Comparison of ENCODE assay signal across 1 cellular context in the genomic region with DNA sequence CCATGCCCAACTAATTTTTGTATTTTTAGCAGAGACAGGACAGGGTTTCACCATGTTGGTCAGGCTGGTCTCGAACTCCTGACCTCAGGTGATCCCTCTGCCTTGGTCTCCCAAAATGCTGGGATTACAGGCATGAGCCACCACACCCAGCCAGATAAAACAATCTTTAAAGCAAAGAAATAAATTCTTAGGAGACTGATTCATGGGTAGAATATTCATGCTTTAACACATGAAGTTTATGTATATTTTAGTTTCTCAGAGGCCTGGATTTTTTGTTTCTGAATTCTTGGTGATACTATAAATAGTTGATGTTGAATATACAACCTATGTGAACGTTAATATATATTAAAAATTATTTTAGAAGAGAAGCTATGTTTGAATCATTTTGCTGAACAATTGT.
TF ChIP-seq lines count a peak whose summit lies in the region.

No MANE protein-coding gene starts in this region.

TF ChIP-seq in IMR-90, 13 proteins besides CTCF, POLR2A, EP300 and RAD21 (continued from another document):
- no peak for TF ChIP-seq SMC3 (IDR thresholded peaks at IDR 0.05; ENCODE audit: low read depth, low read length)
- TF ChIP-seq ELK1 (IDR thresholded peaks at IDR 0.05; ENCODE audit: borderline replicate concordance, low read depth, low read length): no peak
- TF ChIP-seq RFX5 (IDR thresholded peaks at IDR 0.05; ENCODE audit: low read depth, low read length): no peak
- TF ChIP-seq MXI1 (IDR thresholded peaks at IDR 0.05; ENCODE audit: borderline replicate concordance, low read depth, low read length): no peak
- TF ChIP-seq RCOR1 (IDR thresholded peaks at IDR 0.05; ENCODE audit: insufficient replicate concordance, low read length): no peak
- no peak for TF ChIP-seq CHD1 (IDR thresholded peaks at IDR 0.05; ENCODE audit: low read depth, low read length)
- no peak for TF ChIP-seq BHLHE40 (IDR thresholded peaks at IDR 0.05; ENCODE audit: low read depth, low read length)
- no peak for TF ChIP-seq FOS (IDR thresholded peaks at IDR 0.05; ENCODE audit: low read depth, low read length)
- TF ChIP-seq MAZ (IDR thresholded peaks at IDR 0.05; ENCODE audit: borderline replicate concordance, low read depth, low read length): no peak
- TF ChIP-seq NFE2L2 (IDR thresholded peaks at IDR 0.05; ENCODE audit: low read depth, low read length): no peak
TF ChIP-seq in IMR-90: peak in this region for 0.
